Comparison of ENCODE assay signal across 2 cellular contexts in the genomic region with DNA sequence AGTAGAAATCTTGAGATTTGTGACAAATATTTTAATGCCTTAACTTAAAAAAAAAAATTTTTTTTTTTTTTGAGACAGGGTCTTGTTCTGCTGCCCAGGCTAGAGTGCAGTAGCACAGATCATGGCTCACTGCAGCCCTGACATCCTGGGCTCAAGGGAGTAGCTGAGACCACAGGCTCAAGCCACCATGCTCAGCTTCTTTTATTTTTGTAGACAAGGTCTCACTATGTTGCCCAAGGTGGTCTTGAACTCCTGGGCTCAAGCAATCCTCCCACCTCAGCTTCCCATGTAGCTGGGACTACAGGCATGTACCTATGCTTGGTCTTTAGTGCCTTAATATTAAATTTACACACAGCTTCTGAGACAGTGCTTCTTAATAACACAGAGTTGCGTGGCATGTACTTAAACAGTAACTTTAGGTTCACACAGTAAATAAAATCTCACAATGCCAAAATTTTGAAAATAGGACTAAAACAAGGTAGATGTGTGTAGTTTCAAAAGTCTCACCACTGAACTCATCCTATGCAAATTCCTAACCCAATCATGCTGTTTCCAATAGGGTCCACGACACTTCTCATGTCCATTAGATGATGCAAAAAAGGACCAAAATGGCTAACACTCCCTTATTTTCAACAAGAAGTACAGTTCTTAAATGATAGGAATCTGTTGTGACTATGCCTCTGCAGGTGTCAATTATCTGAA.
TF ChIP-seq lines count a peak whose summit lies in the region.

No MANE protein-coding gene starts in this region.

TF ChIP-seq in SK-N-SH, 30 proteins besides CTCF, POLR2A, EP300 and RAD21 (continued from another document):
- TF ChIP-seq SIN3A (IDR thresholded peaks at IDR 0.05; ENCODE audit: borderline replicate concordance, low read depth, low read length) (no peak), RCOR1 (IDR thresholded peaks at IDR 0.05; ENCODE audit: low read length) (no peak), SMC3 (IDR thresholded peaks at IDR 0.05; ENCODE audit: low read depth, low read length) (no peak), GABPA (IDR thresholded peaks at IDR 0.05; ENCODE audit: low read depth) (no peak), JUND (IDR thresholded peaks at IDR 0.05) (no peak), ELF1 (IDR thresholded peaks at IDR 0.05) (no peak), ZBTB33 (IDR thresholded peaks at IDR 0.05; ENCODE audit: borderline replicate concordance, low read depth) (no peak), CHD2 (IDR thresholded peaks at IDR 0.05; ENCODE audit: low read length, partially characterized antibody) (no peak), FOSL2 (IDR thresholded peaks at IDR 0.05; ENCODE audit: borderline replicate concordance, low read depth) (no peak), FOXJ3 (CRISPR knock-in tag; IDR thresholded peaks at IDR 0.05) (no peak)
- TF ChIP-seq, protein P1, sequence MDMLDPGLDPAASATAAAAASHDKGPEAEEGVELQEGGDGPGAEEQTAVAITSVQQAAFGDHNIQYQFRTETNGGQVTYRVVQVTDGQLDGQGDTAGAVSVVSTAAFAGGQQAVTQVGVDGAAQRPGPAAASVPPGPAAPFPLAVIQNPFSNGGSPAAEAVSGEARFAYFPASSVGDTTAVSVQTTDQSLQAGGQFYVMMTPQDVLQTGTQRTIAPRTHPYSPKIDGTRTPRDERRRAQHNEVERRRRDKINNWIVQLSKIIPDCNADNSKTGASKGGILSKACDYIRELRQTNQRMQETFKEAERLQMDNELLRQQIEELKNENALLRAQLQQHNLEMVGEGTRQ (IDR thresholded peaks at IDR 0.05; ENCODE audit: borderline replicate concordance, low read depth, low read length), result no peak
- TF ChIP-seq, protein P2, sequence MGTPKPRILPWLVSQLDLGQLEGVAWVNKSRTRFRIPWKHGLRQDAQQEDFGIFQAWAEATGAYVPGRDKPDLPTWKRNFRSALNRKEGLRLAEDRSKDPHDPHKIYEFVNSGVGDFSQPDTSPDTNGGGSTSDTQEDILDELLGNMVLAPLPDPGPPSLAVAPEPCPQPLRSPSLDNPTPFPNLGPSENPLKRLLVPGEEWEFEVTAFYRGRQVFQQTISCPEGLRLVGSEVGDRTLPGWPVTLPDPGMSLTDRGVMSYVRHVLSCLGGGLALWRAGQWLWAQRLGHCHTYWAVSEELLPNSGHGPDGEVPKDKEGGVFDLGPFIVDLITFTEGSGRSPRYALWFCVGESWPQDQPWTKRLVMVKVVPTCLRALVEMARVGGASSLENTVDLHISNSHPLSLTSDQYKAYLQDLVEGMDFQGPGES (IDR thresholded peaks at IDR 0.05; ENCODE audit: low read depth, low read length), result no peak

TF ChIP-seq in SK-N-SH treated with all-trans-retinoic acid at 6 μM for 48 hours, 23 proteins besides CTCF, POLR2A, EP300 and RAD21 (continued from another document):
- TF ChIP-seq CSRNP3 (CRISPR knock-in tag; IDR thresholded peaks at IDR 0.05), result no peak
- TF ChIP-seq TCF4 (CRISPR knock-in tag; IDR thresholded peaks at IDR 0.05; ENCODE audit: borderline replicate concordance), result no peak
- TF ChIP-seq ZFP30 (CRISPR knock-in tag; IDR thresholded peaks at IDR 0.05), result no peak
- no peak for TF ChIP-seq ZFP3 (CRISPR knock-in tag; IDR thresholded peaks at IDR 0.05)
- no peak for TF ChIP-seq SNAI2 (CRISPR knock-in tag; IDR thresholded peaks at IDR 0.05)
- no peak for TF ChIP-seq CSDC2 (CRISPR knock-in tag; IDR thresholded peaks at IDR 0.05)
- no peak for TF ChIP-seq ESRRG (CRISPR knock-in tag; IDR thresholded peaks at IDR 0.05)
- no peak for TF ChIP-seq ZC3H10 (CRISPR knock-in tag; IDR thresholded peaks at IDR 0.05)
- TF ChIP-seq POU6F1 (CRISPR knock-in tag; IDR thresholded peaks at IDR 0.05; ENCODE audit: borderline replicate concordance, low read depth), result no peak
- no peak for TF ChIP-seq CREB5 (CRISPR knock-in tag; IDR thresholded peaks at IDR 0.05; ENCODE audit: low read depth)
- no peak for TF ChIP-seq ZNF8 (CRISPR knock-in tag; IDR thresholded peaks at IDR 0.05)
- TF ChIP-seq ISL1 (CRISPR knock-in tag; IDR thresholded peaks at IDR 0.05), result no peak
- no peak for TF ChIP-seq ZNF565 (CRISPR knock-in tag; conservative IDR thresholded peaks at IDR 0.05; ENCODE audit: low read depth)
- no peak for TF ChIP-seq BACH2 (CRISPR knock-in tag; IDR thresholded peaks at IDR 0.05; ENCODE audit: borderline replicate concordance)
- TF ChIP-seq, protein P3, sequence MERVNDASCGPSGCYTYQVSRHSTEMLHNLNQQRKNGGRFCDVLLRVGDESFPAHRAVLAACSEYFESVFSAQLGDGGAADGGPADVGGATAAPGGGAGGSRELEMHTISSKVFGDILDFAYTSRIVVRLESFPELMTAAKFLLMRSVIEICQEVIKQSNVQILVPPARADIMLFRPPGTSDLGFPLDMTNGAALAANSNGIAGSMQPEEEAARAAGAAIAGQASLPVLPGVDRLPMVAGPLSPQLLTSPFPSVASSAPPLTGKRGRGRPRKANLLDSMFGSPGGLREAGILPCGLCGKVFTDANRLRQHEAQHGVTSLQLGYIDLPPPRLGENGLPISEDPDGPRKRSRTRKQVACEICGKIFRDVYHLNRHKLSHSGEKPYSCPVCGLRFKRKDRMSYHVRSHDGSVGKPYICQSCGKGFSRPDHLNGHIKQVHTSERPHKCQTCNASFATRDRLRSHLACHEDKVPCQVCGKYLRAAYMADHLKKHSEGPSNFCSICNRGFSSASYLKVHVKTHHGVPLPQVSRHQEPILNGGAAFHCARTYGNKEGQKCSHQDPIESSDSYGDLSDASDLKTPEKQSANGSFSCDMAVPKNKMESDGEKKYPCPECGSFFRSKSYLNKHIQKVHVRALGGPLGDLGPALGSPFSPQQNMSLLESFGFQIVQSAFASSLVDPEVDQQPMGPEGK (CRISPR knock-in tag; IDR thresholded peaks at IDR 0.05; ENCODE audit: borderline replicate concordance), result no peak
- TF ChIP-seq GLIS3 (CRISPR knock-in tag; IDR thresholded peaks at IDR 0.05), result no peak
